In genomic region chr3:186241910-186242821, GRCh38 we compare ENCODE assay signal across 8 cellular contexts.
A peak's percentile ranks its signal among the peaks of the same experiment; 100 is the strongest.
DNase-seq lines count a peak whose midpoint lies in the region; ATAC-seq and TF ChIP-seq lines count a peak whose summit lies in the region.

No MANE protein-coding gene starts in this region.

- intact Hi-C loops in Caco-2 (cut with micrococcal nuclease; ENCODE audit: unreplicated experiment) = loop anchor here (1.0 to 5.0 kb wide), 2 partner anchors 135 to 259 kb away; partner anchors contain the start of gene ETV5
- intact Hi-C loops in PC-3 (cut with micrococcal nuclease) = loop anchor here (1.0 kb wide), 1 partner anchor 259 kb away; no protein-coding TSS in a partner anchor
- intact Hi-C loops in left cardiac atrium (cut with DNase I) = loop anchor here (2.0 to 10.0 kb wide), 3 partner anchors 137 to 259 kb away; partner anchors contain the start of gene ETV5 (in 1 of the 2)

- no peaks in the 10 kb centered on the region for H3F3A ChIP-seq in PC-3 (ENCODE audit: low read length, unreplicated experiment)

- no peaks in the 10 kb centered on the region for H3K9me3 Mint-ChIP-seq in Caco-2 (ENCODE audit: unreplicated experiment)
- no peaks in the 10 kb centered on the region for H3K9me3 Mint-ChIP-seq in activated naive CD8-positive, alpha-beta T cell treated with anti-CD3 and anti-CD28 coated beads for 36 hours

- H3K4me3 Mint-ChIP-seq in Caco-2 (ENCODE audit: unreplicated experiment) = no peak overlapping the region
- H3K4me3 Mint-ChIP-seq in activated naive CD8-positive, alpha-beta T cell treated with anti-CD3 and anti-CD28 coated beads for 36 hours = peak overlapping the region; percentile 40

- H3K9me3 ChIP-seq in Caco-2 = no peaks in the 10 kb centered on the region
- H3K9me3 ChIP-seq in PC-3 (ENCODE audit: low read length) = no peaks in the 10 kb centered on the region

- H3K9me2 ChIP-seq in PC-3 (replicated peaks; ENCODE audit: low read length) = no peaks in the 10 kb centered on the region

- no peaks in the 10 kb centered on the region for H3K36me3 Mint-ChIP-seq in Caco-2 (ENCODE audit: insufficient read depth, unreplicated experiment)
- H3K36me3 Mint-ChIP-seq in activated naive CD8-positive, alpha-beta T cell treated with anti-CD3 and anti-CD28 coated beads for 36 hours = no peaks in the 10 kb centered on the region

- CTCF ChIA-PET in Caco-2 (lab: Charles Lee) = interaction anchor here (0.5 to 1.0 kb wide), 9 partner anchors 18 to 419 kb away, joined by 3 to 7 read pairs (median 3); no protein-coding TSS in a partner anchor
- CTCF ChIA-PET in PC-3 (lab: Charles Lee) = interaction anchor here (0.7 to 2.0 kb wide), 3 partner anchors 9 to 259 kb away, joined by 4 to 13 read pairs (median 5); no protein-coding TSS in a partner anchor

- no peaks in the 10 kb centered on the region for H3K4me1 ChIP-seq in Caco-2
- no peaks in the 10 kb centered on the region for H3K4me1 ChIP-seq in PC-3 (ENCODE audit: insufficient read depth, low read length)

- no peak overlapping the region for H3K4me2 ChIP-seq in PC-3 (ENCODE audit: low read length)

- no peak overlapping the region for H3K27ac Mint-ChIP-seq in Caco-2 (ENCODE audit: unreplicated experiment)
- no peak overlapping the region for H3K27ac Mint-ChIP-seq in activated naive CD8-positive, alpha-beta T cell treated with anti-CD3 and anti-CD28 coated beads for 36 hours

- BruUV-seq in Caco-2 (replicated peaks; lab: Mats Ljungman, UMichigan) = no TSS peak
- no TSS peak for BruUV-seq in PC-3 (replicated peaks; lab: Mats Ljungman, UMichigan)

- H3K4me3 ChIP-seq in Caco-2 (ENCODE audit: low read depth, low read length) (no peak overlapping the region), PC-3 (ENCODE audit: low read length) (no peak overlapping the region)

- 0 out of 2 replicates have a peak overlapping the region, but pooled peaks have one; percentile 31 for H2AFZ ChIP-seq in PC-3 (ENCODE audit: low read length)

- H3K9ac ChIP-seq in PC-3 (ENCODE audit: low read length) = no peak overlapping the region

- H4K20me1 ChIP-seq in PC-3 (ENCODE audit: low read length) = no peaks in the 10 kb centered on the region

- H3K79me2 ChIP-seq in PC-3 (ENCODE audit: low read length) = no peaks in the 10 kb centered on the region

- peak; percentile 68 to 70 for DNase-seq in Caco-2
- peak; percentile 66 for DNase-seq in PC-3
- peak; percentile 76 for DNase-seq in activated naive CD8-positive, alpha-beta T cell treated with anti-CD3 and anti-CD28 coated beads for 36 hours
- DNase-seq in left cardiac atrium = peak; percentile 82
- DNase-seq in pulmonary artery endothelial cell (ENCODE audit: low read depth, low spot score) = peak; percentile 15
- DNase-seq in D341Med (ENCODE audit: low spot score) = no peak

- POLR2A ChIA-PET in Caco-2 (lab: Charles Lee) = no interaction called here
- POLR2A ChIA-PET in PC-3 (lab: Charles Lee; ENCODE audit: unreplicated experiment) = interaction anchor here (0.6 kb wide), 1 partner anchor 152 kb away, joined by 3 read pairs; no protein-coding TSS in a partner anchor

- H3K27me3 Mint-ChIP-seq in Caco-2 (ENCODE audit: insufficient read depth, unreplicated experiment) = no peaks in the 10 kb centered on the region
- peaks cover 26% of the 10 kb centered on the region for H3K27me3 Mint-ChIP-seq in activated naive CD8-positive, alpha-beta T cell treated with anti-CD3 and anti-CD28 coated beads for 36 hours

- H3K27me3 ChIP-seq in Caco-2 (replicated peaks; ENCODE audit: control insufficient read depth, insufficient read depth, low read length) (no peaks in the 10 kb centered on the region), PC-3 (ENCODE audit: low read length) (no peaks in the 10 kb centered on the region)

- ATAC-seq in GM19397 (IDR thresholded peaks at IDR 0.05; ENCODE audit: unreplicated experiment) (peak; percentile 61), HG03439 (IDR thresholded peaks at IDR 0.05; ENCODE audit: unreplicated experiment) (peak; percentile 74), PC-3 (peak; percentile 89), left cardiac atrium (peak; percentile 95 to 98)

- TF ChIP-seq CTCF in Caco-2 (IDR thresholded peaks at IDR 0.05; ENCODE audit: insufficient read depth in 1 of 2, low read depth in 1 of 2, low read length in 1 of 2, severe bottlenecking in 1 of 2, unreplicated experiment in 1 of 2) = peak; percentile 61 to 71
- peak; percentile 77 for TF ChIP-seq CTCF in PC-3 (conservative IDR thresholded peaks at IDR 0.05; ENCODE audit: low read depth, low read length)

- H3K36me3 ChIP-seq in Caco-2 (ENCODE audit: control insufficient read depth, insufficient read depth, low read length) = no peaks in the 10 kb centered on the region
- H3K36me3 ChIP-seq in PC-3 (ENCODE audit: low read depth, low read length) = no peaks in the 10 kb centered on the region

- H3K27ac ChIP-seq in PC-3 (ENCODE audit: low read length) = no peak overlapping the region

- H3K4me1 Mint-ChIP-seq in Caco-2 (ENCODE audit: low read depth, unreplicated experiment) = no peaks in the 10 kb centered on the region
- peaks cover 13% of the 10 kb centered on the region for H3K4me1 Mint-ChIP-seq in activated naive CD8-positive, alpha-beta T cell treated with anti-CD3 and anti-CD28 coated beads for 36 hours
